28 cellular contexts compared by ENCODE assay signal in the genomic region with DNA sequence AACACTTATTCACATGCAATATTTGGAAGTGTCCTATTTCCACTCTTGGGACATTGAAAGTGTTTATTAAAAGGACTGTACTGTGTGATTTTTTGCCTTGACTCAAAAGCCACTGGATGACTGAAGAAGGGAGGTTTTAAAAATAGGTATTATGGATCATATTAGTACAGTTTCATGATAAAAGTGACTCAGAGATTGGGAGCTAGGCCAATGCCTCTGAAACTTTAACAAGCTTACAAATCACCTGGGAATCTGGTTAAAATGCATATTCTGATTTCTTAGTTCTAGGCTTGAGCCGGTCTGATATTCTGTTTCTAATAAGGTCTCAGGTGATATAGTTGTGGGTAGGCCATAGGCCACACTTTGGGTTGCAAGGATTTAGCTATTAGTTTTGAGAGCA.
DNase-seq lines count a peak whose midpoint lies in the region; ATAC-seq, FAIRE-seq and TF ChIP-seq lines count a peak whose summit lies in the region.
"Had no signal": no experiment of that assay in that cellular context is flagged by ENCODE, and none has a peak within 500 bp of the region (broad histone marks: within the 10 kb centered on the region; RNA-seq: fewer than 3 reads in every experiment).

No MANE protein-coding gene starts in this region.

- H2AFZ ChIP-seq in IMR-90 (replicated peaks; ENCODE audit: low read length, poor library complexity), result no peak overlapping the region
- H2AFZ ChIP-seq in astrocyte (ENCODE audit: low read depth, low read length), result no peak overlapping the region

- H3K18ac ChIP-seq in IMR-90 (ENCODE audit: low read depth, low read length), result no peak overlapping the region

- TF ChIP-seq RAD21 in IMR-90 (IDR thresholded peaks at IDR 0.05; ENCODE audit: low read length), result no peak

- no peak overlapping the region for H2BK5ac ChIP-seq in IMR-90 (ENCODE audit: low read depth, low read length, poor library complexity, severe bottlenecking)

- H3K4me3 ChIP-seq in IMR-90 (ENCODE audit: insufficient read depth, low read depth, low read length) (no peak overlapping the region), astrocyte (ENCODE audit: insufficient read depth, low read depth, low read length) (no peak overlapping the region), retinal pigment epithelial cell (ENCODE audit: low read length) (no peak overlapping the region)
- H3K4me3 ChIP-seq: gastroesophageal sphincter, GM12878, stomach, upper lobe of right lung had no signal

- WGBS in IMR-90 (ENCODE audit: extremely low coverage in 2 of 2, insufficient read length in 1 of 2), 2 experiments, result no CpG with 5 or more reads among the region's 1 CpG

- in situ Hi-C loops in IMR-90 (cut with MboI; ENCODE audit: low sequenced_read_pairs), result no loop called here

- H3K14ac ChIP-seq in IMR-90 (replicated peaks; ENCODE audit: low read depth, low read length), result no peak overlapping the region

- H3K9ac ChIP-seq in IMR-90 (ENCODE audit: low read depth, low read length) (no peak overlapping the region), astrocyte (ENCODE audit: low read length) (no peak overlapping the region)

- CTCF ChIA-PET in IMR-90 (lab: Yijun Ruan, JAX), result no interaction called here

- no peak overlapping the region for H3K4me3 Mint-ChIP-seq in astrocyte (ENCODE audit: unreplicated experiment)
- H3K4me3 Mint-ChIP-seq: activated T-cell treated with anti-CD3 and anti-CD28 coated beads, Interleukin-2, amount 50 U/mL, for 4 hours had no signal

- no peaks in the 10 kb centered on the region for H3K27me3 ChIP-seq in IMR-90 (ENCODE audit: control insufficient read depth, insufficient read depth, low read length)
- H3K27me3 ChIP-seq in astrocyte (ENCODE audit: insufficient read depth, low read length), result no peaks in the 10 kb centered on the region
- H3K27me3 ChIP-seq: BE2C, gastroesophageal sphincter, stomach, upper lobe of right lung had no signal

- no peak overlapping the region for H3K27ac ChIP-seq in IMR-90 (ENCODE audit: insufficient read depth, low read length)
- H3K27ac ChIP-seq in astrocyte (ENCODE audit: low read depth, low read length), result no peak overlapping the region
- no peak overlapping the region for H3K27ac ChIP-seq in epithelial cell of prostate
- H3K27ac ChIP-seq: gastroesophageal sphincter had no signal

- no peak overlapping the region for H2AK5ac ChIP-seq in IMR-90 (ENCODE audit: low read depth, low read length)

- no peak overlapping the region for H4K8ac ChIP-seq in IMR-90 (ENCODE audit: low read depth in 2 of 2, low read length in 2 of 2)

- no peaks in the 10 kb centered on the region for H4K20me1 ChIP-seq in IMR-90 (ENCODE audit: insufficient read depth, low read length)
- H4K20me1 ChIP-seq in astrocyte (ENCODE audit: insufficient read depth, low read length), result no peaks in the 10 kb centered on the region

- dilution Hi-C loops in IMR-90 (cut with HindIII; ENCODE audit: low sequenced_read_pairs, unreplicated experiment), result no loop called here

- no peaks in the 10 kb centered on the region for H3K27me3 Mint-ChIP-seq in astrocyte (ENCODE audit: low read depth, unreplicated experiment)

- H3K36me3 ChIP-seq in IMR-90 (ENCODE audit: control insufficient read depth, insufficient read depth, low read length) (0 out of 2 replicates have a peak, but pooled peaks cover under 1% of the 10 kb centered on the region), astrocyte (ENCODE audit: insufficient read depth, low read length) (no peaks in the 10 kb centered on the region)
- H3K36me3 ChIP-seq: BE2C had no signal

- H4K91ac ChIP-seq in IMR-90 (ENCODE audit: insufficient read depth, low read depth, low read length), result no peak overlapping the region

- H3K36me3 Mint-ChIP-seq in astrocyte (ENCODE audit: low read depth, unreplicated experiment), result peaks cover 8% of the 10 kb centered on the region

- H3K4me1 ChIP-seq in IMR-90 (ENCODE audit: control insufficient read depth, insufficient read depth, low read length) (peaks cover 6% of the 10 kb centered on the region; the same call in 1 of the 2 replicates), astrocyte (ENCODE audit: insufficient read depth, low read length) (peaks cover 10% of the 10 kb centered on the region)
- H3K4me1 ChIP-seq: BE2C had no signal

- H2BK120ac ChIP-seq in IMR-90 (ENCODE audit: low read depth, low read length), result no peak overlapping the region

- no peaks in the 10 kb centered on the region for H3K9me1 ChIP-seq in IMR-90 (ENCODE audit: insufficient read depth, low read length)

- no peak overlapping the region for H3K56ac ChIP-seq in IMR-90 (ENCODE audit: extremely low read depth, insufficient read depth, low read length)

- H4K5ac ChIP-seq in IMR-90 (ENCODE audit: low read depth, low read length), result no peak overlapping the region

- no peak for ATAC-seq in IMR-90 (ENCODE audit: low read depth)
- ATAC-seq: activated T-cell treated with anti-CD3 and anti-CD28 coated beads, Interleukin-2, amount 50 U/mL, for 4 hours; esophagus mucosa; gastroesophageal sphincter; GM12878; left ventricle myocardium superior; SK-N-SH treated with all-trans-retinoic acid at 6 μM for 48 hours; upper lobe of right lung had no signal

- H3K4me2 ChIP-seq in IMR-90 (ENCODE audit: low read depth, low read length) (no peak overlapping the region), astrocyte (ENCODE audit: low read length) (no peak overlapping the region)

- no peak for FAIRE-seq in astrocyte (lab: Jason Lieb, UNC)
- FAIRE-seq: colon, GM12878, islet of Langerhans had no signal

- no peak for TF ChIP-seq POLR2A in IMR-90 (IDR thresholded peaks at IDR 0.05; ENCODE audit: low read depth, low read length)

- no peaks in the 10 kb centered on the region for H3K79me1 ChIP-seq in IMR-90 (ENCODE audit: low read depth in 1 of 2, low read length in 2 of 2)

- no peak overlapping the region for H2AK9ac ChIP-seq in IMR-90 (replicated peaks; ENCODE audit: low read depth, low read length, poor library complexity)

- BruUV-seq in IMR-90 (replicated peaks; lab: Mats Ljungman, UMichigan), result no TSS peak

- intact Hi-C loops in IMR-90 (cut with micrococcal nuclease), result loop anchor here (10.0 kb wide), 2 partner anchors 193 to 373 kb away; partner anchors contain the start of gene PLXDC2

- H3K9me3 ChIP-seq in IMR-90 (ENCODE audit: control insufficient read depth, insufficient read depth, low read length) (no peaks in the 10 kb centered on the region), astrocyte (ENCODE audit: insufficient read depth, low read depth, low read length) (no peaks in the 10 kb centered on the region)
- H3K9me3 ChIP-seq: BE2C, gastroesophageal sphincter, stomach, upper lobe of right lung had no signal

- no peaks in the 10 kb centered on the region for H3K79me2 ChIP-seq in astrocyte (ENCODE audit: insufficient read depth, low read length)

- H2BK20ac ChIP-seq in IMR-90 (ENCODE audit: low read depth, low read length), result no peak overlapping the region

- TF ChIP-seq CTCF in IMR-90 (conservative IDR thresholded peaks at IDR 0.05; ENCODE audit: low read depth, low read length) (no peak), astrocyte (IDR thresholded peaks at IDR 0.05; ENCODE audit: insufficient read depth, low read depth, low read length) (no peak), retinal pigment epithelial cell (conservative IDR thresholded peaks at IDR 0.05; ENCODE audit: low read depth, low read length) (no peak)

- DNase-seq in IMR-90, result peak; percentile 45
- peak; percentile 53 for DNase-seq in astrocyte (ENCODE audit: low read depth)
- DNase-seq in epithelial cell of prostate (ENCODE audit: low read depth, low spot score), result peak; percentile 6
- DNase-seq in retinal pigment epithelial cell (ENCODE audit: low read depth), result peak; percentile 67
- no peak for DNase-seq in midbrain (lab: John Stamatoyannopoulos, UW)
- no peak for DNase-seq in DMS53 (lab: John Stamatoyannopoulos, UW)
- DNase-seq in NCI-H524 (lab: John Stamatoyannopoulos, UW), result no peak
- DNase-seq in NCI-H1417 treated with DMSO at 0.1 percent for 48 hours (lab: John Stamatoyannopoulos, UW), result no peak
- DNase-seq: activated CD4-positive, alpha-beta T cell treated with anti-CD3 and anti-CD28 coated beads for 4 hours; activated naive CD4-positive, alpha-beta T cell; activated T-cell treated with anti-CD3 and anti-CD28 coated beads, Interleukin-2, amount 50 U/mL, for 4 hours; amygdala; BE2C; effector memory CD4-positive, alpha-beta T cell; KG1; left ventricle myocardium superior; NCI-H187; NCI-H748 treated with DMSO at 0.1 percent for 48 hours; posterior cingulate gyrus; stimulated activated CD8-positive, alpha-beta memory T cell treated with anti-CD3 and anti-CD28 coated beads, Interleukin-4, amount 100 ng/mL, for 48 hours; stomach; upper lobe of right lung had no signal

- POLR2A ChIA-PET in IMR-90 (lab: Charles Lee; ENCODE audit: unreplicated experiment), result no interaction called here

- H3K4me1 Mint-ChIP-seq in astrocyte (ENCODE audit: low read depth, unreplicated experiment), result peaks cover 11% of the 10 kb centered on the region

- H3K4ac ChIP-seq in IMR-90 (ENCODE audit: low read depth, low read length), result no peak overlapping the region

- H3K27ac Mint-ChIP-seq in astrocyte (ENCODE audit: unreplicated experiment), result no peak overlapping the region

- no peak overlapping the region for H2BK15ac ChIP-seq in IMR-90 (ENCODE audit: low read depth, low read length)

- H3K9me3 Mint-ChIP-seq in astrocyte (ENCODE audit: unreplicated experiment), result no peaks in the 10 kb centered on the region
- H3K9me3 Mint-ChIP-seq: activated T-cell treated with anti-CD3 and anti-CD28 coated beads, Interleukin-2, amount 50 U/mL, for 4 hours had no signal

- no peak overlapping the region for H3K23ac ChIP-seq in IMR-90 (ENCODE audit: low read depth, low read length)

TF ChIP-seq in IMR-90, 13 proteins besides CTCF, POLR2A, EP300 and RAD21:
- no peak for TF ChIP-seq BHLHE40 (IDR thresholded peaks at IDR 0.05; ENCODE audit: low read depth, low read length)

Comparison
In these comparisons a context has a peak if more than half of its experiments do, and no peak if none do; other contexts are left out.
1. DNase-seq: peak in IMR-90 (single experiment), astrocyte (single experiment), epithelial cell of prostate (single experiment) and retinal pigment epithelial cell (single experiment); none in midbrain (single experiment), DMS53 (single experiment), NCI-H524 (0 of 2) and NCI-H1417 treated with DMSO at 0.1 percent for 48 hours (single experiment).